In the genomic region with DNA sequence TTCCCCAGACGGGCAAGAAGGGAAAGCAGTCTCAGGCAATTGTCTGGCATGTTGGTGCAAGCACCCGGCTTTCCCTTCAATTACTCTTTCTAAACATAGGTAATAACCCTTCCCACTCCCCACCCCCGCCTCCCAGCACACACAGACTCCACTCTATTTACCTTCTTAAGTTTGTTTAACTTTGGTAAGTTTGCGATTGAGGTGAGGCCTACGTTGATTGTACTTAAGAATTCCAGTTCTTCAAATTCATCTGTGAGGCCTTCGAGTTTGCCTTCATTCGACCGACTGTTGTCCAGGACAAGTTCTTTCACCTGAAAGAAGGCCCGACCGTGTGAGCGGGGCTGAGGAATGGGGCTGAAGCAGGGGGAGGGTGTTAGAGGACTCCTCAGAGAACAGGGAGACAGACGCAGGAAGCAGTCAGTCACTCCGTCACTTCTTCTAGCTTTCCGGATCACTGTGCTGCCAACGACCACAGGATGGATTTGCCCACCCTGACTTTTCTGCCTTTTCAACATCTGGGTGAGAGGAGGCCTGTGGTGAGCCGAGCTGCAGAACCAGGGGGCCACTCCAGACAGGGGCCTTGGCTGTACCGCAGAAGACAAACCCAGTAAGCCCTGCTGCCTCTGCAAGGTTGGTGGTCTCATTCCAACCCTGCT, we compare ENCODE assay signal across 13 cellular contexts. TPM values are rescaled to one million over a fixed set of nuclear protein-coding genes. Genes with fewer than 3 reads are reported as not detected.
DNase-seq lines count a peak whose midpoint lies in the region; ATAC-seq and TF ChIP-seq lines count a peak whose summit lies in the region.
"Had no signal": no experiment of that assay in that cellular context is flagged by ENCODE, and none has a peak within 500 bp of the region (broad histone marks: within the 10 kb centered on the region; RNA-seq: fewer than 3 reads in every experiment).

No MANE protein-coding gene starts in this region.

- H3K27ac ChIP-seq in VCaP (peak overlapping the region; percentile 63), smooth muscle cell (ENCODE audit: low read depth) (peak overlapping the region; percentile 33)

- 88% methylated on average over 17 of the region's 17 CpGs for WGBS in smooth muscle cell (ENCODE audit: low lambda C conversion rate)

- H3K4me2 ChIP-seq in smooth muscle cell: no peak overlapping the region

- TF ChIP-seq CTCF in Caco-2 (IDR thresholded peaks at IDR 0.05; ENCODE audit: insufficient read depth in 1 of 2, low read depth in 1 of 2, low read length in 1 of 2, severe bottlenecking in 1 of 2, unreplicated experiment in 1 of 2) (no peak), VCaP (conservative IDR thresholded peaks at IDR 0.05) (no peak), smooth muscle cell (IDR thresholded peaks at IDR 0.05; ENCODE audit: borderline replicate concordance, insufficient read depth, poor library complexity, severe bottlenecking) (no peak)

- H3K4me1 ChIP-seq in Caco-2 (peaks cover 51% of the 10 kb centered on the region), smooth muscle cell (ENCODE audit: low read depth) (peaks cover 13% of the 10 kb centered on the region)

- intact Hi-C loops in Caco-2 (cut with micrococcal nuclease; ENCODE audit: unreplicated experiment) (loop anchor here (1.0 kb wide), 1 partner anchor 35 kb away; no protein-coding TSS in a partner anchor), left colon (cut with DNase I, micrococcal nuclease) (loop anchor here (10.0 kb wide), 1 partner anchor 87 kb away; no protein-coding TSS in a partner anchor)

- H3K4me3 ChIP-seq in Caco-2 (ENCODE audit: low read depth, low read length) (no peak overlapping the region), smooth muscle cell (no peak overlapping the region)

- H4K20me1 ChIP-seq in smooth muscle cell (ENCODE audit: low read depth): peaks cover 96% of the 10 kb centered on the region

- H3K27ac Mint-ChIP-seq in Caco-2 (ENCODE audit: unreplicated experiment): peak overlapping the region; percentile 76
- H3K27ac Mint-ChIP-seq: HFFc6 had no signal

- H3K36me3 Mint-ChIP-seq in Caco-2 (ENCODE audit: insufficient read depth, unreplicated experiment): peaks cover 59% of the 10 kb centered on the region

- H3K9me3 ChIP-seq in Caco-2 (no peaks in the 10 kb centered on the region), smooth muscle cell (replicated peaks; ENCODE audit: low read depth) (no peaks in the 10 kb centered on the region)

- DNase-seq in Caco-2: peak; percentile 62
- DNase-seq in left colon: peak; percentile 38 to 51
- DNase-seq in smooth muscle cell (lab: John Stamatoyannopoulos, UW; ENCODE audit: unreplicated experiment): no peak
- DNase-seq in midbrain (lab: John Stamatoyannopoulos, UW): no peak
- DNase-seq in globus pallidus (ENCODE audit: low spot score): no peak
- no peak for DNase-seq in NOMO-1 treated with DMSO at 0.1 percent for 48 hours (lab: John Stamatoyannopoulos, UW; ENCODE audit: unreplicated experiment)
- DNase-seq: COR-L47; effector CD4-positive, alpha-beta T cell; HFFc6; NCI-H1105 treated with DMSO at 0.1 percent for 48 hours; SHP77 treated with DMSO at 0.1 percent for 48 hours; stimulated activated naive CD8-positive, alpha-beta T cell treated with anti-CD3 and anti-CD28 coated beads, Interleukin-15, Interleukin-2, amounts not matched to agents 100 U/mL and 50 U/mL, for 24 hours had no signal

- H3K36me3 ChIP-seq in Caco-2 (ENCODE audit: control insufficient read depth, insufficient read depth, low read length): peaks cover 5% of the 10 kb centered on the region; the same call in 1 of the 2 replicates
- H3K36me3 ChIP-seq in smooth muscle cell (ENCODE audit: low read depth): no peaks in the 10 kb centered on the region

- no peaks in the 10 kb centered on the region for H3K27me3 Mint-ChIP-seq in Caco-2 (ENCODE audit: insufficient read depth, unreplicated experiment)

- peaks cover 41% of the 10 kb centered on the region for H3K4me1 Mint-ChIP-seq in Caco-2 (ENCODE audit: low read depth, unreplicated experiment)

- BruUV-seq in Caco-2 (replicated peaks; lab: Mats Ljungman, UMichigan): no TSS peak

- peaks cover 47% of the 10 kb centered on the region for H3K79me2 ChIP-seq in smooth muscle cell (ENCODE audit: low read depth)

- peak overlapping the region; percentile 46 for H3K4me3 Mint-ChIP-seq in Caco-2 (ENCODE audit: unreplicated experiment)
- H3K4me3 Mint-ChIP-seq: HFFc6 had no signal

- ATAC-seq in left colon: peak; percentile 76
- ATAC-seq: stimulated activated naive CD8-positive, alpha-beta T cell treated with anti-CD3 and anti-CD28 coated beads, Interleukin-15, Interleukin-2, amounts not matched to agents 100 U/mL and 50 U/mL, for 24 hours had no signal

- H3F3A ChIP-seq in smooth muscle cell (ENCODE audit: low read depth): peaks cover 5% of the 10 kb centered on the region

- H3K27me3 ChIP-seq in Caco-2 (replicated peaks; ENCODE audit: control insufficient read depth, insufficient read depth, low read length) (no peaks in the 10 kb centered on the region), smooth muscle cell (ENCODE audit: low read depth) (no peaks in the 10 kb centered on the region)

- no peak overlapping the region for H2AFZ ChIP-seq in smooth muscle cell (ENCODE audit: low read depth)

- no peak overlapping the region for H3K9ac ChIP-seq in smooth muscle cell (ENCODE audit: low read depth)

- H3K9me3 Mint-ChIP-seq in Caco-2 (ENCODE audit: unreplicated experiment): no peaks in the 10 kb centered on the region
- H3K9me3 Mint-ChIP-seq: HFFc6 had no signal

- POLR2A ChIA-PET in Caco-2 (lab: Charles Lee): interaction anchor here (0.6 kb wide), 1 partner anchor 88 kb away, joined by 6 read pairs; no protein-coding TSS in a partner anchor

- CTCF ChIA-PET in Caco-2 (lab: Charles Lee): interaction anchor here (0.7 to 1.8 kb wide), 2 partner anchors 19 to 88 kb away, joined by 3 to 11 read pairs; no protein-coding TSS in a partner anchor

RNA-seq across cellular contexts. Expression of a gene that starts 33.0 kb away (rescaled TPM):
- total RNA-seq in Caco-2 (2022) (169 and 178 TPM in 2 replicates), left colon (100 to 1,000 TPM in 1 of 2 donors, 10 to 100 TPM in 1; 91.9 to 122 TPM), smooth muscle cell (63.1 and 71.8 TPM in 2 replicates)
- polyA plus RNA-seq in smooth muscle cell: 93.7 and 129 TPM in 2 replicates

Comparison
In these comparisons a context has a peak if more than half of its experiments do, and no peak if none do; other contexts are left out.
1. DNase-seq: peak in Caco-2 (2 of 2) and left colon (2 of 2); none in smooth muscle cell (single experiment), midbrain (single experiment), globus pallidus (single experiment) and NOMO-1 treated with DMSO at 0.1 percent for 48 hours (single experiment).